18 cellular contexts compared by ENCODE assay signal in the genomic region with DNA sequence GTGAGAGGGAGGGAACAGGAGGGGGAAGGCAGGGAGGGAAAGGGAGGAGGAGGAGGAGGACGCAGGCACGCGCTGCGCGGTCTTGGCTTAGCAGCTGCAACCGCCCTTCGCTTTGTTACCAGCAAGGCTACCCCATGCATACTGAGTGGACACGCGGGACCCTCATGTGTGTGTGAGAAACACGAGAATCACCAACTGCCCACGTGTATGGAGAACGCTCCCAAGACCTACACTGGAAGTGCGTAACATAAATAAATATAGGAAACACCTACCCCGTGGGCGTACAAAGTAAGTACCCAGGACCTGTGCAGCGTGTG. TPM values are rescaled to one million over a fixed set of nuclear protein-coding genes. Genes with fewer than 3 reads are reported as not detected.
DNase-seq lines count a peak whose midpoint lies in the region; ATAC-seq, FAIRE-seq and TF ChIP-seq lines count a peak whose summit lies in the region.
"Had no signal": no experiment of that assay in that cellular context is flagged by ENCODE, and none has a peak within 500 bp of the region (broad histone marks: within the 10 kb centered on the region; RNA-seq: fewer than 3 reads in every experiment).

No MANE protein-coding gene starts in this region.

- TF ChIP-seq POLR2A in right lobe of liver (IDR thresholded peaks at IDR 0.05) (no peak), H54 (IDR thresholded peaks at IDR 0.05; ENCODE audit: low read depth, low read length) (no peak)

- no peaks in the 10 kb centered on the region for H3K9me3 Mint-ChIP-seq in natural killer cell
- H3K9me3 Mint-ChIP-seq in natural killer cell treated with Interleukin-12 subunit alpha and Interleukin-12 subunit beta and Interleukin-15 and Interleukin-18, amount 100 ng/mL, for 72 hours: no peaks in the 10 kb centered on the region
- H3K9me3 Mint-ChIP-seq in glutamatergic neuron (ENCODE audit: unreplicated experiment): peaks cover 17% of the 10 kb centered on the region

- no peak overlapping the region for H3K4me3 ChIP-seq in right lobe of liver
- no peak overlapping the region for H3K4me3 ChIP-seq in effector memory CD4-positive, alpha-beta T cell (ENCODE audit: insufficient read depth, low read depth, low read length, poor library complexity, severe bottlenecking)
- H3K4me3 ChIP-seq: BLaER1 treated with 17β-estradiol and CSF1 and Interleukin-3, amounts not matched to agents 10 nM and 100 nM; GM23248; K562; PC-9 had no signal

- no peak overlapping the region for H3K27ac ChIP-seq in right lobe of liver
- no peak overlapping the region for H3K27ac ChIP-seq in effector memory CD4-positive, alpha-beta T cell (ENCODE audit: insufficient read depth, low read length, poor library complexity, severe bottlenecking)
- H3K27ac ChIP-seq: BLaER1 treated with 17β-estradiol and CSF1 and Interleukin-3, amounts not matched to agents 10 nM and 100 nM; GM23248; PC-9; RWPE1 had no signal

- H3K36me3 Mint-ChIP-seq in natural killer cell (no peaks in the 10 kb centered on the region), glutamatergic neuron (ENCODE audit: unreplicated experiment) (no peaks in the 10 kb centered on the region)
- no peaks in the 10 kb centered on the region for H3K36me3 Mint-ChIP-seq in natural killer cell treated with Interleukin-12 subunit alpha and Interleukin-12 subunit beta and Interleukin-15 and Interleukin-18, amount 100 ng/mL, for 72 hours

- peaks cover 0 to 12% of the 10 kb centered on the region in 2 donors for H3K27me3 ChIP-seq in right lobe of liver
- H3K27me3 ChIP-seq in effector memory CD4-positive, alpha-beta T cell (replicated peaks; ENCODE audit: control insufficient read depth, insufficient read depth, low read length, poor library complexity, severe bottlenecking): no peaks in the 10 kb centered on the region

- H3K4me3 Mint-ChIP-seq in natural killer cell: no peak overlapping the region
- no peak overlapping the region for H3K4me3 Mint-ChIP-seq in natural killer cell treated with Interleukin-12 subunit alpha and Interleukin-12 subunit beta and Interleukin-15 and Interleukin-18, amount 100 ng/mL, for 72 hours
- H3K4me3 Mint-ChIP-seq in glutamatergic neuron (ENCODE audit: unreplicated experiment): peak overlapping the region; percentile 22

- no peak for FAIRE-seq in H54 (lab: Jason Lieb, UNC)
- FAIRE-seq: G401.6, GM19239, K562 had no signal

- H3K27ac Mint-ChIP-seq in natural killer cell (no peak overlapping the region), glutamatergic neuron (ENCODE audit: unreplicated experiment) (no peak overlapping the region)
- no peak overlapping the region for H3K27ac Mint-ChIP-seq in natural killer cell treated with Interleukin-12 subunit alpha and Interleukin-12 subunit beta and Interleukin-15 and Interleukin-18, amount 100 ng/mL, for 72 hours

- H3K9me3 ChIP-seq in right lobe of liver: no peaks in the 10 kb centered on the region
- H3K9me3 ChIP-seq in effector memory CD4-positive, alpha-beta T cell (ENCODE audit: control insufficient read depth, low read length): no peaks in the 10 kb centered on the region
- H3K9me3 ChIP-seq: BLaER1 treated with 17β-estradiol and CSF1 and Interleukin-3, amounts not matched to agents 10 nM and 100 nM had no signal

- intact Hi-C loops in natural killer cell (cut with micrococcal nuclease): loop anchor here (5.0 kb wide), 1 partner anchor 118 kb away; no protein-coding TSS in a partner anchor
- intact Hi-C loops in right lobe of liver (cut with DNase I): no loop called here

- peaks cover 7 to 14% of the 10 kb centered on the region in 2 donors for H3K27me3 Mint-ChIP-seq in natural killer cell (ENCODE audit: low read depth in 2 of 2)
- H3K27me3 Mint-ChIP-seq in natural killer cell treated with Interleukin-12 subunit alpha and Interleukin-12 subunit beta and Interleukin-15 and Interleukin-18, amount 100 ng/mL, for 72 hours: peaks cover 5 to 9% of the 10 kb centered on the region in 2 donors
- H3K27me3 Mint-ChIP-seq in glutamatergic neuron (ENCODE audit: unreplicated experiment): peaks cover 20% of the 10 kb centered on the region

- ATAC-seq in natural killer cell: no peak
- ATAC-seq in natural killer cell treated with Interleukin-12 subunit alpha and Interleukin-12 subunit beta and Interleukin-15 and Interleukin-18, amount 100 ng/mL, for 72 hours: no peak
- ATAC-seq in HG03520 (IDR thresholded peaks at IDR 0.05; ENCODE audit: unreplicated experiment): no peak
- no peak for ATAC-seq in right lobe of liver

- H3K4me1 Mint-ChIP-seq in natural killer cell: peaks cover 33 to 44% of the 10 kb centered on the region in 2 donors
- peaks cover 30 to 36% of the 10 kb centered on the region in 2 donors for H3K4me1 Mint-ChIP-seq in natural killer cell treated with Interleukin-12 subunit alpha and Interleukin-12 subunit beta and Interleukin-15 and Interleukin-18, amount 100 ng/mL, for 72 hours (ENCODE audit: low read depth in 2 of 2)
- peaks cover 36% of the 10 kb centered on the region for H3K4me1 Mint-ChIP-seq in glutamatergic neuron (ENCODE audit: low read depth, unreplicated experiment)

- peak; percentile 4 for TF ChIP-seq CTCF in natural killer cell (IDR thresholded peaks at IDR 0.05)
- TF ChIP-seq CTCF in glutamatergic neuron (IDR thresholded peaks at IDR 0.05; ENCODE audit: partially characterized antibody, unreplicated experiment): peak; percentile 47
- TF ChIP-seq CTCF in right lobe of liver (IDR thresholded peaks at IDR 0.05): no peak

- DNase-seq in natural killer cell (no peak), NCI-H2227 (lab: John Stamatoyannopoulos, UW; ENCODE audit: unreplicated experiment) (peak; percentile 87), glutamatergic neuron (no peak), right lobe of liver (no peak), H54 (ENCODE audit: insufficient read length, low spot score) (no peak)
- no peak for DNase-seq in natural killer cell treated with Interleukin-12 subunit alpha and Interleukin-12 subunit beta and Interleukin-15 and Interleukin-18, amount 100 ng/mL, for 72 hours (ENCODE audit: low spot score)
- DNase-seq in effector memory CD4-positive, alpha-beta T cell: no peak
- DNase-seq: GM23248, NCI-H187 treated with DMSO at 0.1 percent for 48 hours, NCI-H2171 treated with DMSO at 0.1 percent for 48 hours, PC-9, SIG-M5 had no signal

- WGBS in right lobe of liver (ENCODE audit: insufficient coverage, low coverage, low lambda C conversion rate, missing lambda C conversion rate): 16% methylated on average over 11 of the region's 16 CpGs

- no peaks in the 10 kb centered on the region for H3K36me3 ChIP-seq in right lobe of liver
- H3K36me3 ChIP-seq in effector memory CD4-positive, alpha-beta T cell (ENCODE audit: control insufficient read depth, insufficient read depth, low read length): no peaks in the 10 kb centered on the region
- H3K36me3 ChIP-seq: BLaER1 treated with 17β-estradiol and CSF1 and Interleukin-3, amounts not matched to agents 10 nM and 100 nM had no signal

- H3K4me1 ChIP-seq in right lobe of liver: no peaks in the 10 kb centered on the region
- H3K4me1 ChIP-seq in effector memory CD4-positive, alpha-beta T cell (ENCODE audit: control insufficient read depth, insufficient read depth, low read length, poor library complexity, severe bottlenecking): peaks cover 23% of the 10 kb centered on the region

RNA-seq across cellular contexts. Expression of gene DEDD2, which starts 38.0 kb away (rescaled TPM):
- total RNA-seq in natural killer cell: 100 to 1,000 TPM in 1 of 3 donors, 10 to 100 TPM in 2; 83.2 to 110 (median 83.7) TPM
- total RNA-seq in natural killer cell treated with Interleukin-12 subunit alpha and Interleukin-12 subunit beta and Interleukin-15 and Interleukin-18, amount 100 ng/mL, for 72 hours: 10 to 100 TPM; 28.5 to 33.2 TPM
- 30.7 TPM for total RNA-seq in glutamatergic neuron (ENCODE audit: unreplicated experiment)
- 10 to 100 TPM in 5 of 6 experiments, 1 to 10 TPM in 1; 8.1 to 18.0 (median 15.0) TPM for total RNA-seq in right lobe of liver

RNA-seq across cellular contexts. Expression of gene ZNF526, which starts 40.7 kb away (rescaled TPM):
- 10 to 100 TPM in 2 of 3 donors, 1 to 10 TPM in 1; 8.8 to 10.6 (median 10.2) TPM for total RNA-seq in natural killer cell
- total RNA-seq in natural killer cell treated with Interleukin-12 subunit alpha and Interleukin-12 subunit beta and Interleukin-15 and Interleukin-18, amount 100 ng/mL, for 72 hours: 10 to 100 TPM; 18.5 to 23.7 TPM
- total RNA-seq in glutamatergic neuron (ENCODE audit: unreplicated experiment): 12.0 TPM
- 1 to 10 TPM; 1.9 to 3.9 (median 3.4) TPM for total RNA-seq in right lobe of liver

RNA-seq across cellular contexts. Expression of gene POU2F2, which starts 47.2 kb away (rescaled TPM):
- total RNA-seq in natural killer cell (10 to 100 TPM; 27.3 to 40.8 (median 29.3) TPM), glutamatergic neuron (ENCODE audit: unreplicated experiment) (53.4 TPM), right lobe of liver (1 to 10 TPM in 3 of 6 experiments, under 1 TPM in 3; 0.18 to 3.0 (median 1.00) TPM)
- total RNA-seq in natural killer cell treated with Interleukin-12 subunit alpha and Interleukin-12 subunit beta and Interleukin-15 and Interleukin-18, amount 100 ng/mL, for 72 hours: 10 to 100 TPM; 21.6 to 30.5 TPM

Comparison
In these comparisons a context has a peak if more than half of its experiments do, and no peak if none do; other contexts are left out.
1. CTCF ChIP-seq: peak in natural killer cell (single experiment) and glutamatergic neuron (single experiment); none in right lobe of liver (0 of 4).
2. RNA of gene POU2F2, which starts 47.2 kb away (total RNA-seq): 53.4 TPM in glutamatergic neuron (single experiment), 21.6 to 30.5 TPM in natural killer cell treated with Interleukin-12 subunit alpha and Interleukin-12 subunit beta and Interleukin-15 and Interleukin-18, amount 100 ng/mL, for 72 hours and 27.3 to 40.8 TPM in natural killer cell; 0.18 to 3.0 TPM in right lobe of liver; every median in the first group is over 4 times any median in the second.